ENCODE assay signal across 1 cellular context in genomic region chr17:59469786-59470485, GRCh38.
TF ChIP-seq lines count a peak whose summit lies in the region.

No MANE protein-coding gene starts in this region.

TF ChIP-seq in HepG2, 621 proteins besides CTCF, POLR2A, EP300 and RAD21 (continued from another document and continues in another):
- TF ChIP-seq DZIP1 (CRISPR knock-in tag; IDR thresholded peaks at IDR 0.05) = no peak
- TF ChIP-seq ELF1 (CRISPR knock-in tag; IDR thresholded peaks at IDR 0.05) = no peak
- no peak for TF ChIP-seq ZNF720 (CRISPR knock-in tag; IDR thresholded peaks at IDR 0.05)
- peak; percentile 95 for TF ChIP-seq ERF (CRISPR knock-in tag; IDR thresholded peaks at IDR 0.05)
- peak; percentile 59; the same call in 1 of the 2 replicates for TF ChIP-seq ZBTB33 (CRISPR knock-in tag; IDR thresholded peaks at IDR 0.05)
- peak; percentile 99 for TF ChIP-seq DPF2 (CRISPR knock-in tag; IDR thresholded peaks at IDR 0.05; ENCODE audit: borderline replicate concordance, low read depth)
- no peak for TF ChIP-seq ZNF407 (CRISPR knock-in tag; IDR thresholded peaks at IDR 0.05; ENCODE audit: not compliant biosample characterization)
- no peak for TF ChIP-seq ZNF296 (CRISPR knock-in tag; conservative IDR thresholded peaks at IDR 0.05)
- TF ChIP-seq ZNF616 (CRISPR knock-in tag; IDR thresholded peaks at IDR 0.05; ENCODE audit: low read depth) = no peak
- no peak for TF ChIP-seq USF2 (IDR thresholded peaks at IDR 0.05; ENCODE audit: low read depth, low read length)
- no peak for TF ChIP-seq USF2 (CRISPR knock-in tag; IDR thresholded peaks at IDR 0.05; ENCODE audit: borderline replicate concordance)
- TF ChIP-seq CHD2 (IDR thresholded peaks at IDR 0.05; ENCODE audit: low read depth, low read length) = no peak
- no peak for TF ChIP-seq ZNF224 (CRISPR knock-in tag; IDR thresholded peaks at IDR 0.05)
- no peak for TF ChIP-seq SP2 (CRISPR knock-in tag; IDR thresholded peaks at IDR 0.05)
- TF ChIP-seq CREB3 (CRISPR knock-in tag; IDR thresholded peaks at IDR 0.05) = no peak
- peak; percentile 100 for TF ChIP-seq PITX1 (CRISPR knock-in tag; IDR thresholded peaks at IDR 0.05)
- TF ChIP-seq HINFP (CRISPR knock-in tag; IDR thresholded peaks at IDR 0.05; ENCODE audit: low read depth) = peak; percentile 78; the same call in 1 of the 2 replicates
- no peak; the same call in none of the 2 replicates for TF ChIP-seq ZNF644 (CRISPR knock-in tag; IDR thresholded peaks at IDR 0.05; ENCODE audit: low read depth)
- no peak for TF ChIP-seq ZNF773 (CRISPR knock-in tag; IDR thresholded peaks at IDR 0.05; ENCODE audit: borderline replicate concordance)
- TF ChIP-seq TOE1 (CRISPR knock-in tag; IDR thresholded peaks at IDR 0.05) = no peak
- peak; percentile 98 for TF ChIP-seq NCOA2 (CRISPR knock-in tag; IDR thresholded peaks at IDR 0.05)
- TF ChIP-seq ZNF510 (CRISPR knock-in tag; IDR thresholded peaks at IDR 0.05; ENCODE audit: low read depth) = 0 out of 2 replicates have a peak, but pooled peaks have one; percentile 71
- TF ChIP-seq ZBTB49 (CRISPR knock-in tag; IDR thresholded peaks at IDR 0.05; ENCODE audit: borderline replicate concordance) = no peak
- TF ChIP-seq MTF1 (CRISPR knock-in tag; IDR thresholded peaks at IDR 0.05) = no peak
- peak; percentile 96 for TF ChIP-seq RERE (CRISPR knock-in tag; IDR thresholded peaks at IDR 0.05; ENCODE audit: low read depth)
- TF ChIP-seq SNRNP70 (IDR thresholded peaks at IDR 0.05; ENCODE audit: low read depth, low read length) = no peak
- TF ChIP-seq HMGA1 (CRISPR knock-in tag; conservative IDR thresholded peaks at IDR 0.05) = no peak
- TF ChIP-seq ATF1 (CRISPR knock-in tag; IDR thresholded peaks at IDR 0.05) = peak; percentile 87
